ENCODE assay signal across 8 cellular contexts in the genomic region with DNA sequence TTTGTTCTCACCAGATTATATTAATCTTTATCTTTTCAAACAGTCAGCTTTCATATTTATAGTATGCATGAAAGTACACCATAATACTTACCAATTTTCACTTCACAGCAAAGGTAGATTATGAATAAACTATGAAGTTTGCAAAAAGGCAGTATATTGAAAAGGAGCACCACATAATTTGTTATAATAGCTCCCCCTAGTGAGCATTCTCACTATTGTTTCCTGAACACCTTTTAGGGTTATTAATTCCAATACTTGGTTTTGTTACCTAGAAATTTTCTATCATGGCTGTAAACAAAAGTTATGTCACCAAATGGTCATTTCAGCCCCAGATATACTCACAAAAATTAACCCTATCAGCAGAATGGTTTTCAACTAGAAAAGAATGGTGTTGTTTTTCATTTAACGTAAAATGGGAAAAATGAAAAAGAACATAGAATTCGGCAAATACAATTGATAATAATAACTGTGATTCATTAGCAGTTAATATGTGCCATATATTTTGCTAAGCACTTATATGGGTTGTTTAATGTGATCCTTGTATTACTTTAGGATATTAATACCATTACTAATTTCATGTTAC. TPM values are rescaled to one million over a fixed set of nuclear protein-coding genes. Genes with fewer than 3 reads are reported as not detected.
DNase-seq lines count a peak whose midpoint lies in the region; ATAC-seq, FAIRE-seq and TF ChIP-seq lines count a peak whose summit lies in the region.

No MANE protein-coding gene starts in this region.

- peak; percentile 43 for FAIRE-seq in RCC 7860 (lab: Jason Lieb, UNC)

- peaks cover 23% of the 10 kb centered on the region for H3K4me1 Mint-ChIP-seq in HFFc6 (ENCODE audit: low read depth)
- no peaks in the 10 kb centered on the region for H3K4me1 Mint-ChIP-seq in immature natural killer cell

- H3K27me3 ChIP-seq in thoracic aorta (replicated peaks; ENCODE audit: insufficient read depth) = no peaks in the 10 kb centered on the region

- H3K9me3 Mint-ChIP-seq in HFFc6 (no peaks in the 10 kb centered on the region), immature natural killer cell (peaks cover 0 to 7% (median 3%) of the 10 kb centered on the region in 6 donors)

- no peak overlapping the region for H3K4me3 ChIP-seq in thoracic aorta

- ATAC-seq in thoracic aorta (ENCODE audit: insufficient number of reproducible peaks, low FRiP score, low read depth) = no peak

- TF ChIP-seq CTCF in HFFc6 (IDR thresholded peaks at IDR 0.05) = peak; percentile 86
- TF ChIP-seq CTCF in thoracic aorta (IDR thresholded peaks at IDR 0.05) = peak; percentile 35

- no peaks in the 10 kb centered on the region for H3K36me3 ChIP-seq in thoracic aorta

- H3K27ac ChIP-seq in thoracic aorta = no peak overlapping the region

- H3K4me1 ChIP-seq in thoracic aorta (ENCODE audit: control insufficient read depth in 1 of 2, low read depth in 2 of 2) = no peaks in the 10 kb centered on the region

- no peak overlapping the region for H3K4me3 Mint-ChIP-seq in HFFc6
- no peak overlapping the region for H3K4me3 Mint-ChIP-seq in immature natural killer cell

- peaks cover 24% of the 10 kb centered on the region for H3K27me3 Mint-ChIP-seq in HFFc6 (ENCODE audit: insufficient read depth)
- peaks cover 0 to 2% (median 1%) of the 10 kb centered on the region in 3 donors for H3K27me3 Mint-ChIP-seq in immature natural killer cell (ENCODE audit: low read depth in 3 of 3)

- peak; percentile 53 for DNase-seq in ELR (ENCODE audit: low read depth)
- DNase-seq in HFFc6 = peak; percentile 9
- DNase-seq in RCC 7860 (ENCODE audit: low spot score) = peak; percentile 16
- peak; percentile 36 for DNase-seq in fibroblast of peridontal ligament (ENCODE audit: extremely low read depth)
- DNase-seq in thoracic aorta (ENCODE audit: low spot score) = no peak
- DNase-seq in retina = no peak
- DNase-seq in T1000 (lab: John Stamatoyannopoulos, UW) = no peak
- DNase-seq in immature natural killer cell = no peak

- H3K27ac Mint-ChIP-seq in HFFc6 (no peak overlapping the region), immature natural killer cell (no peak overlapping the region)

- no peaks in the 10 kb centered on the region for H3K36me3 Mint-ChIP-seq in HFFc6 (ENCODE audit: low read depth)
- H3K36me3 Mint-ChIP-seq in immature natural killer cell = no peaks in the 10 kb centered on the region

- H3K9me3 ChIP-seq in thoracic aorta = no peaks in the 10 kb centered on the region

RNA-seq across cellular contexts. Expression of a gene that starts 30.2 kb away (rescaled TPM):
- not detected for total RNA-seq in HFFc6 (2021; fragmentation: NEBNext Ultra II Directional; extraction: Animal tissue kit (Norgen Biotek cat#: 25700))
- 1 to 10 TPM in 1 of 2 donors, not detected in 1; 1.2 TPM for total RNA-seq in thoracic aorta
- polyA plus RNA-seq in immature natural killer cell = not detected

RNA-seq across cellular contexts. Expression of a gene that starts 53.7 kb away (rescaled TPM):
- total RNA-seq in HFFc6 (2021; fragmentation: NEBNext Ultra II Directional; extraction: Animal tissue kit (Norgen Biotek cat#: 25700)) = under 1 TPM; 0.06 to 0.23 (median 0.08) TPM
- total RNA-seq in thoracic aorta = under 1 TPM; 0.27 to 0.63 TPM
- polyA plus RNA-seq in immature natural killer cell = not detected

Comparison
In these comparisons a context has a peak if more than half of its experiments do, and no peak if none do; other contexts are left out.
1. DNase-seq: peak in ELR (single experiment), HFFc6 (single experiment), RCC 7860 (single experiment) and fibroblast of peridontal ligament (single experiment); none in thoracic aorta (single experiment), retina (single experiment), T1000 (single experiment) and immature natural killer cell (0 of 3).